Comparison of ENCODE assay signal across 18 cellular contexts in the genomic region with DNA sequence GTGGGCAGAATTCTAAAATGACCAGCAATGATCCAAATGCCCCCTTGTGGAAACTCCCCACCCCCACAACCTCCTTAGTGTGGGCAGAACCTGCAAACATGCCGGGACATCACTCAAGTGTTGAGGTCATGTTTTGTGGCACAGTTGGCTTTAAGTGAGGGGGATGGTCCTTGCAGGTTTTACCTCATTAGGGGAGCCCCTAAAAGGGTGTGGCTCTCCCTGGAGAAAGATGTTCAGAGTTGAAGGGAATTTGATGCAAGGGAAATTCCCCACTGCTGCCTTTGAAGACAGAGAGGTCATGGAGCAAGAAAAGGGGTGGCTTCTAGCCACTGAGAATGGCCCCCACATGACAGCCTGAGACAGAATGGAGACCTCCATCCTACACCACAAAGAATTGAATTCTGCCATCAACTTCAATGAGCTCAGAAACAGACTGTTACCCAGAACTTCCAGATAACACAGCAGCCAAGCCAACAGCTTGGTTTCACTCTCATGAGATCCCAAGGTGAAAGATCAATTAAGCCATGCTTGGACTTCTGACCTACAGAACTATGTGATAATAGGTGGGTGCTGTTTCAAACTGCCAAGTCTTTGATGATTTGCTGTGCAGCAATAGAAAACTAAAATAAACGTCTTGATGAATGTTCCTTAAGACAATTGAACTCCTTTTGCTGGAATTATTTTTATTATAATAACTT.
DNase-seq lines count a peak whose midpoint lies in the region; ATAC-seq and TF ChIP-seq lines count a peak whose summit lies in the region.
"Had no signal": no experiment of that assay in that cellular context is flagged by ENCODE, and none has a peak within 500 bp of the region (broad histone marks: within the 10 kb centered on the region; RNA-seq: fewer than 3 reads in every experiment).

No MANE protein-coding gene starts in this region.

- peaks cover 5% of the 10 kb centered on the region for H3K27me3 Mint-ChIP-seq in activated CD4-positive, alpha-beta T cell treated with anti-CD3 and anti-CD28 coated beads, Interleukin-2, amount 10 ng/mL, durations not matched to agents 7 days and 5 days

- H3K27ac Mint-ChIP-seq in activated CD4-positive, alpha-beta T cell treated with anti-CD3 and anti-CD28 coated beads, Interleukin-2, amount 10 ng/mL, durations not matched to agents 7 days and 5 days: no peak overlapping the region
- H3K27ac Mint-ChIP-seq: T-helper 17 cell had no signal

- no peaks in the 10 kb centered on the region for H3K36me3 Mint-ChIP-seq in activated CD4-positive, alpha-beta T cell treated with anti-CD3 and anti-CD28 coated beads, Interleukin-2, amount 10 ng/mL, durations not matched to agents 7 days and 5 days (ENCODE audit: low read depth)

- peaks cover 2% of the 10 kb centered on the region for H3K9me3 Mint-ChIP-seq in activated CD4-positive, alpha-beta T cell treated with anti-CD3 and anti-CD28 coated beads, Interleukin-2, amount 10 ng/mL, durations not matched to agents 7 days and 5 days

- no peaks in the 10 kb centered on the region for H3K4me1 Mint-ChIP-seq in activated CD4-positive, alpha-beta T cell treated with anti-CD3 and anti-CD28 coated beads, Interleukin-2, amount 10 ng/mL, durations not matched to agents 7 days and 5 days
- H3K4me1 Mint-ChIP-seq: T-helper 17 cell had no signal

- no peak overlapping the region for H3K4me3 Mint-ChIP-seq in activated CD4-positive, alpha-beta T cell treated with anti-CD3 and anti-CD28 coated beads, Interleukin-2, amount 10 ng/mL, durations not matched to agents 7 days and 5 days
- H3K4me3 Mint-ChIP-seq: T-helper 17 cell had no signal

- no peak for TF ChIP-seq CTCF in GM10248 (IDR thresholded peaks at IDR 0.05; ENCODE audit: control extremely low read depth, extremely low read depth, low read depth, missing control alignments)

- ATAC-seq in GM21447 (IDR thresholded peaks at IDR 0.05; ENCODE audit: unreplicated experiment) (peak; percentile 33), HG03565 (IDR thresholded peaks at IDR 0.05; ENCODE audit: unreplicated experiment) (peak; percentile 40)
- ATAC-seq: A549, T-helper 17 cell had no signal

- peak; percentile 13 for DNase-seq in activated CD4-positive, alpha-beta T cell treated with anti-CD3 and anti-CD28 coated beads for 48 hours
- no peak for DNase-seq in activated CD4-positive, alpha-beta T cell treated with anti-CD3 and anti-CD28 coated beads, Interleukin-2, amount 10 ng/mL, durations not matched to agents 7 days and 5 days
- DNase-seq in stimulated activated CD8-positive, alpha-beta memory T cell treated with anti-CD3 and anti-CD28 coated beads, Interleukin-4, amount 100 ng/mL, for 48 hours: peak; percentile 33
- no peak for DNase-seq in GM10248 (ENCODE audit: extremely low spot score)
- no peak for DNase-seq in NCI-H748 (lab: John Stamatoyannopoulos, UW; ENCODE audit: unreplicated experiment)
- DNase-seq in C1 segment of cervical spinal cord (lab: John Stamatoyannopoulos, UW): no peak
- DNase-seq: activated CD4-positive, CD25-positive, alpha-beta regulatory T cell; activated naive CD4-positive, alpha-beta T cell treated with anti-CD3 and anti-CD28 coated beads, Interleukin-2, amount 50 U/mL, for 16 hours; GF-D8; head of caudate nucleus; NCI-H2081; NCI-H510A; SHP77; T-helper 17 cell; trophoblast cell had no signal

- CTCF ChIA-PET in activated CD4-positive, alpha-beta T cell treated with anti-CD3 and anti-CD28 coated beads, Interleukin-2, amount 10 ng/mL, durations not matched to agents 7 days and 5 days (lab: Charles Lee): no interaction called here
- CTCF ChIA-PET in GM10248 (lab: Yijun Ruan, JAX): interaction anchor here (1.3 to 1.5 kb wide), 2 partner anchors 9 to 18 kb away, joined by 4 to 6 read pairs; no protein-coding TSS in a partner anchor

- POLR2A ChIA-PET in activated CD4-positive, alpha-beta T cell treated with anti-CD3 and anti-CD28 coated beads, Interleukin-2, amount 10 ng/mL, durations not matched to agents 7 days and 5 days (lab: Charles Lee): no interaction called here
- POLR2A ChIA-PET in GM10248 (lab: Yijun Ruan, JAX): no interaction called here

Comparison
In these comparisons a context has a peak if more than half of its experiments do, and no peak if none do; other contexts are left out.
1. DNase-seq: peak in activated CD4-positive, alpha-beta T cell treated with anti-CD3 and anti-CD28 coated beads for 48 hours (single experiment) and stimulated activated CD8-positive, alpha-beta memory T cell treated with anti-CD3 and anti-CD28 coated beads, Interleukin-4, amount 100 ng/mL, for 48 hours (single experiment); none in activated CD4-positive, alpha-beta T cell treated with anti-CD3 and anti-CD28 coated beads, Interleukin-2, amount 10 ng/mL, durations not matched to agents 7 days and 5 days (single experiment), GM10248 (single experiment), NCI-H748 (single experiment) and C1 segment of cervical spinal cord (0 of 14).